ENCODE assay signal across 9 cellular contexts in the genomic region with DNA sequence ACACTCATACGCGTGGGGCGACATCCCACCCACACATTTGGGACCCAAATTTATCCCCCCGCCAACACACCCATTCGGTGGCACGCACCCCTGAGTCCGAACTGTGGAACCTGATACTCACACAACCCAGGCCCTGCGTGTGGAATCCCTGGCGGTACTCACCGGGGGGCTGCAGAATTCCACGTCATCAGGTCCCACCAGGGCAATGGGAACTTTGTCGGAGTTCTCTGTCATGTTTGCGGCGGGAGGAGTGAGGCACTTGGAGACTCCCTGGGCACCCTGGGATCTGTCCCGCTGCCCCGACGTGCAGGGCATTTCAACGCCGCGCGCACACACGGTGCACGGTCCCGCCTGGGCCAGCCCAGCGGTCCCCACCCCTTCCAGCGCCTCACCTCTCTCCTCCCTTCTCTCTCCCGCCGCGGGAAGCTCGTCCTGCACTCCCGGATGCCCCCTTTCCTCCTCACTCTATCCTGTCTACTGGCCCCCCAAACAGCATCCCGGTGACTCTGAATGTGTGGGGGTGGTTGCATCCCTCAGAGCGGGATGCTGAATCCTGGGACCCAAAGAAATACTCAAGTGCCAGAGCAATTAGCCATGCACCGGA. TPM values are rescaled to one million over a fixed set of nuclear protein-coding genes. Genes with fewer than 3 reads are reported as not detected.
A peak's percentile ranks its signal among the peaks of the same experiment; 100 is the strongest.
DNase-seq lines count a peak whose midpoint lies in the region; ATAC-seq and TF ChIP-seq lines count a peak whose summit lies in the region.
"Had no signal": no experiment of that assay in that cellular context is flagged by ENCODE, and none has a peak within 500 bp of the region (broad histone marks: within the 10 kb centered on the region; RNA-seq: fewer than 3 reads in every experiment).

TSS of gene CNMD (minus strand) at position 353 of the 604 bp plus-strand sequence. CDS start at position 234, 119 bp downstream.

- no peaks in the 10 kb centered on the region for H3K9me3 Mint-ChIP-seq in activated naive CD8-positive, alpha-beta T cell (ENCODE audit: low read depth)

- no peaks in the 10 kb centered on the region for H3K9me2 ChIP-seq in GM23248 (ENCODE audit: insufficient read depth)

- H3K4me3 ChIP-seq in GM12875 (ENCODE audit: low read depth, low read length) (peak within 1 kb of the TSS; percentile 29), iPS-11a (ENCODE audit: low read depth, low read length) (peak within 1 kb of the TSS; percentile 78), gastrocnemius medialis (peak within 1 kb of the TSS; percentile 34 to 49 (median 41)), GM23248 (no peak within 1 kb of the TSS)
- H3K4me3 ChIP-seq: lung had no signal

- no peak within 1 kb of the TSS for H3K4me2 ChIP-seq in GM23248 (ENCODE audit: unreplicated experiment)

- TF ChIP-seq CTCF in GM12875 (IDR thresholded peaks at IDR 0.05; ENCODE audit: borderline replicate concordance, insufficient read depth, low read depth, low read length): no peak
- no peak for TF ChIP-seq CTCF in gastrocnemius medialis (IDR thresholded peaks at IDR 0.05 in 4 of 5, conservative IDR thresholded peaks at IDR 0.05 in 1 of 5)

- H3K4me3 Mint-ChIP-seq in activated naive CD8-positive, alpha-beta T cell: peak within 1 kb of the TSS; percentile 80

- no peak within 1 kb of the TSS for H3K9ac ChIP-seq in GM23248

- intact Hi-C loops in gastrocnemius medialis (cut with DNase I; ENCODE audit: low total_unique reads): no loop called here

- H2AFZ ChIP-seq in GM23248: no peak within 1 kb of the TSS

- H3K36me3 ChIP-seq in gastrocnemius medialis (no peaks in the 10 kb centered on the region), GM23248 (ENCODE audit: low read depth) (no peaks in the 10 kb centered on the region)

- no peak within 1 kb of the TSS for H3K27ac Mint-ChIP-seq in activated naive CD8-positive, alpha-beta T cell

- 5 to 6% methylated on average over 30 to 34 of the region's 34 CpGs for WGBS in GM23248 (ENCODE audit: low coverage in 1 of 2, low lambda C conversion rate in 2 of 2, missing lambda C conversion rate in 2 of 2), 2 experiments

- H3K4me1 Mint-ChIP-seq in activated naive CD8-positive, alpha-beta T cell (ENCODE audit: low read depth): peaks cover 4% of the 10 kb centered on the region

- no peaks in the 10 kb centered on the region for H4K20me1 ChIP-seq in GM23248 (ENCODE audit: insufficient read depth)

- in situ Hi-C loops in gastrocnemius medialis (cut with MboI; ENCODE audit: low sequenced_read_pairs in 4 of 4): no loop called here
- in situ Hi-C loops in GM23248 (cut with MboI): no loop called here

- H3K36me3 Mint-ChIP-seq in activated naive CD8-positive, alpha-beta T cell: no peaks in the 10 kb centered on the region

- no peak for TF ChIP-seq POLR2A in gastrocnemius medialis (IDR thresholded peaks at IDR 0.05)

- H3K9me3 ChIP-seq in gastrocnemius medialis (no peaks in the 10 kb centered on the region), GM23248 (ENCODE audit: low read depth) (no peaks in the 10 kb centered on the region)

- H3K27ac ChIP-seq in gastrocnemius medialis (no peak within 1 kb of the TSS), GM23248 (no peak within 1 kb of the TSS)

- DNase-seq in gastrocnemius medialis (no peak), NCI-H128 (lab: John Stamatoyannopoulos, UW; ENCODE audit: unreplicated experiment) (no peak), GM23248 (no peak), HCEC 1CT (no peak)
- no peak for DNase-seq in stimulated activated naive CD4-positive, alpha-beta T cell (lab: John Stamatoyannopoulos, UW)

- H3K27me3 ChIP-seq in gastrocnemius medialis (peaks cover 28 to 33% (median 31%) of the 10 kb centered on the region in 3 donors), GM23248 (replicated peaks; ENCODE audit: insufficient read depth) (peaks cover 46% of the 10 kb centered on the region)

- peaks cover 37% of the 10 kb centered on the region for H3K27me3 Mint-ChIP-seq in activated naive CD8-positive, alpha-beta T cell

- no peaks in the 10 kb centered on the region for H3K79me2 ChIP-seq in GM23248 (ENCODE audit: insufficient read depth)

- no peaks in the 10 kb centered on the region for H3F3A ChIP-seq in GM23248 (ENCODE audit: insufficient read depth)

- no peak for ATAC-seq in gastrocnemius medialis

- H3K4me1 ChIP-seq in gastrocnemius medialis: no peaks in the 10 kb centered on the region
- H3K4me1 ChIP-seq in GM23248 (ENCODE audit: insufficient read depth): no peaks in the 10 kb centered on the region

RNA-seq across cellular contexts. Expression of gene CNMD, which starts in this region (rescaled TPM):
- not detected for total RNA-seq in gastrocnemius medialis
- total RNA-seq in GM23248 (2014; rRNA removed; shearing (Covaris generic)): not detected in 2 replicates
- polyA plus RNA-seq in GM23248 (2016; fragmentation: Nextera tagmentation; extraction: Ambion mirVana): not detected in 2 replicates
